9 cellular contexts compared by ENCODE assay signal in genomic region chr5:317086-317811, GRCh38. TPM values are rescaled to one million over a fixed set of nuclear protein-coding genes. Genes with fewer than 3 reads are reported as not detected.
DNase-seq lines count a peak whose midpoint lies in the region; ATAC-seq and TF ChIP-seq lines count a peak whose summit lies in the region.
"Had no signal": no experiment of that assay in that cellular context is flagged by ENCODE, and none has a peak within 500 bp of the region (broad histone marks: within the 10 kb centered on the region; RNA-seq: fewer than 3 reads in every experiment).

No MANE protein-coding gene starts in this region.

- peak; percentile 94 for TF ChIP-seq CTCF in brain microvascular endothelial cell (IDR thresholded peaks at IDR 0.05; ENCODE audit: low read depth, low read length, missing control alignments)
- no peak for TF ChIP-seq CTCF in liver (IDR thresholded peaks at IDR 0.05; ENCODE audit: low read depth, low read length, missing input control)
- TF ChIP-seq CTCF in suprapubic skin (IDR thresholded peaks at IDR 0.05): peak; percentile 11 to 29

- H3K9me3 ChIP-seq in liver (ENCODE audit: control insufficient read depth in 4 of 4, low read length in 3 of 4): no peaks in the 10 kb centered on the region
- H3K9me3 ChIP-seq in suprapubic skin: no peaks in the 10 kb centered on the region

- H3K27ac ChIP-seq in brain microvascular endothelial cell (no peak overlapping the region), liver (ENCODE audit: low read depth in 1 of 2, low read length in 2 of 2) (no peak overlapping the region), suprapubic skin (no peak overlapping the region)

- TF ChIP-seq EP300 in suprapubic skin (IDR thresholded peaks at IDR 0.05): no peak

- peaks cover 5% of the 10 kb centered on the region for H3K36me3 ChIP-seq in brain microvascular endothelial cell (replicated peaks)
- H3K36me3 ChIP-seq in liver (ENCODE audit: control insufficient read depth in 4 of 4, insufficient read depth in 3 of 4, low read depth in 1 of 4, low read length in 3 of 4): peaks cover 6 to 16% (median 13%) of the 10 kb centered on the region in 4 donors
- peaks cover 39% of the 10 kb centered on the region for H3K36me3 ChIP-seq in suprapubic skin

- 66% methylated on average over 26 of the region's 26 CpGs for WGBS in liver
- 76% methylated on average over 6 of the region's 26 CpGs for WGBS in suprapubic skin

- H3K9ac ChIP-seq in liver (ENCODE audit: low read depth in 1 of 2, low read length in 2 of 2): no peak overlapping the region

- ATAC-seq in GM21447 (IDR thresholded peaks at IDR 0.05; ENCODE audit: unreplicated experiment) (peak; percentile 61), HG03571 (IDR thresholded peaks at IDR 0.05; ENCODE audit: unreplicated experiment) (peak; percentile 68)

- H3K4me3 ChIP-seq in brain microvascular endothelial cell (ENCODE audit: low read depth, low read length) (no peak overlapping the region), liver (ENCODE audit: low read depth in 1 of 3, low read length in 3 of 3) (no peak overlapping the region), suprapubic skin (no peak overlapping the region)

- peaks cover 4 to 22% (median 13%) of the 10 kb centered on the region in 4 donors for H3K4me1 ChIP-seq in liver (ENCODE audit: control insufficient read depth in 4 of 4, insufficient read depth in 4 of 4, low read length in 3 of 4)
- H3K4me1 ChIP-seq in suprapubic skin: peaks cover 22% of the 10 kb centered on the region

- H3K27me3 ChIP-seq in brain microvascular endothelial cell (replicated peaks) (peaks cover 4% of the 10 kb centered on the region), liver (ENCODE audit: control insufficient read depth in 4 of 4, insufficient read depth in 4 of 4, low read length in 3 of 4) (peaks cover under 1 to 5% (median 3%) of the 10 kb centered on the region in 4 donors), suprapubic skin (peaks cover 36% of the 10 kb centered on the region)

- TF ChIP-seq RAD21 in liver (IDR thresholded peaks at IDR 0.05): peak; percentile 48 to 67

- TF ChIP-seq POLR2A in suprapubic skin (IDR thresholded peaks at IDR 0.05): no peak

- peak; percentile 54 for DNase-seq in NCI-H2227 (lab: John Stamatoyannopoulos, UW; ENCODE audit: unreplicated experiment)
- no peak for DNase-seq in NCI-H2227 treated with DMSO at 0.1 percent for 48 hours (lab: John Stamatoyannopoulos, UW)
- DNase-seq in RPMI8226: peak; percentile 59
- DNase-seq in brain microvascular endothelial cell: peak; percentile 65
- peak in 1 of 2 donors; percentile 70 for DNase-seq in suprapubic skin (ENCODE audit: low spot score in 2 of 2)

- in situ Hi-C loops in brain microvascular endothelial cell (cut with HindIII; ENCODE audit: low pct_ligation_motif_present, low sequenced_read_pairs): no loop called here

TF ChIP-seq in liver, 16 proteins besides CTCF, POLR2A, EP300 and RAD21:
- no peak for TF ChIP-seq EGR1 (IDR thresholded peaks at IDR 0.05; ENCODE audit: low read depth in 2 of 2)
- TF ChIP-seq ATF3 (IDR thresholded peaks at IDR 0.05): no peak
- TF ChIP-seq JUND (IDR thresholded peaks at IDR 0.05): no peak
- TF ChIP-seq RXRA (IDR thresholded peaks at IDR 0.05): no peak
- no peak for TF ChIP-seq NR2F2 (IDR thresholded peaks at IDR 0.05)
- no peak for TF ChIP-seq GABPA (IDR thresholded peaks at IDR 0.05 in 1 of 2, conservative IDR thresholded peaks at IDR 0.05 in 1 of 2)
- no peak for TF ChIP-seq HNF4A (conservative IDR thresholded peaks at IDR 0.05)
- no peak for TF ChIP-seq TAF1 (conservative IDR thresholded peaks at IDR 0.05)
- no peak for TF ChIP-seq FOXA2 (IDR thresholded peaks at IDR 0.05)
TF ChIP-seq in liver: peak in this region for 0.

RNA-seq across cellular contexts. Expression of gene AHRR, which starts 4.3 kb away (rescaled TPM):
- total RNA-seq in liver (under 1 TPM; 0.33 to 0.47 TPM), suprapubic skin (10 to 100 TPM in 1 of 4 donors, 1 to 10 TPM in 3; 3.0 to 10.7 (median 4.2) TPM)
- polyA plus RNA-seq in liver: under 1 TPM; 0.15 TPM
- polyA plus RNA-seq: CD8-positive, alpha-beta memory T cell had no signal

RNA-seq across cellular contexts. Expression of gene PDCD6, which starts 45.8 kb away (rescaled TPM):
- total RNA-seq in liver (10 to 100 TPM; 36.1 to 60.9 TPM), suprapubic skin (100 to 1,000 TPM in 1 of 4 donors, 10 to 100 TPM in 3; 90.1 to 105 (median 96.7) TPM)
- polyA plus RNA-seq in liver: 10 to 100 TPM; 55.4 to 63.9 TPM
